ENCODE assay signal across 1 cellular context in genomic region chr1:42657981-42658879, GRCh38.
A peak's percentile ranks its signal among the peaks of the same experiment; 100 is the strongest.
TF ChIP-seq lines count a peak whose summit lies in the region.

Gene PPIH, plus strand, starts transcription at chr1:42658423. Its CDS starts 24 bp downstream, at chr1:42658447.

TF ChIP-seq in HepG2, 621 proteins besides CTCF, POLR2A, EP300 and RAD21 (continued from another document):
- TF ChIP-seq, protein P1, sequence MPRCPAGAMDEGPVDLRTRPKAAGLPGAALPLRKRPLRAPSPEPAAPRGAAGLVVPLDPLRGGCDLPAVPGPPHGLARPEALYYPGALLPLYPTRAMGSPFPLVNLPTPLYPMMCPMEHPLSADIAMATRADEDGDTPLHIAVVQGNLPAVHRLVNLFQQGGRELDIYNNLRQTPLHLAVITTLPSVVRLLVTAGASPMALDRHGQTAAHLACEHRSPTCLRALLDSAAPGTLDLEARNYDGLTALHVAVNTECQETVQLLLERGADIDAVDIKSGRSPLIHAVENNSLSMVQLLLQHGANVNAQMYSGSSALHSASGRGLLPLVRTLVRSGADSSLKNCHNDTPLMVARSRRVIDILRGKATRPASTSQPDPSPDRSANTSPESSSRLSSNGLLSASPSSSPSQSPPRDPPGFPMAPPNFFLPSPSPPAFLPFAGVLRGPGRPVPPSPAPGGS (CRISPR knock-in tag; IDR thresholded peaks at IDR 0.05), result 0 out of 2 replicates have a peak, but pooled peaks have one; percentile 50
- peak; percentile 88; the same call in 1 of the 2 replicates for TF ChIP-seq PRMT3 (CRISPR knock-in tag; IDR thresholded peaks at IDR 0.05; ENCODE audit: borderline replicate concordance, low read depth)
- TF ChIP-seq HOXA9 (CRISPR knock-in tag; IDR thresholded peaks at IDR 0.05; ENCODE audit: borderline replicate concordance), result peak; percentile 13; the same call in 1 of the 2 replicates
- TF ChIP-seq ZBTB3 (CRISPR knock-in tag; IDR thresholded peaks at IDR 0.05; ENCODE audit: borderline replicate concordance, low read depth), result no peak
- TF ChIP-seq GATAD1 (CRISPR knock-in tag; IDR thresholded peaks at IDR 0.05), result peak; percentile 97
- TF ChIP-seq ZNF691 (CRISPR knock-in tag; IDR thresholded peaks at IDR 0.05; ENCODE audit: borderline replicate concordance, low read depth), result peak; percentile 59; the same call in 1 of the 2 replicates
- TF ChIP-seq, protein P2, sequence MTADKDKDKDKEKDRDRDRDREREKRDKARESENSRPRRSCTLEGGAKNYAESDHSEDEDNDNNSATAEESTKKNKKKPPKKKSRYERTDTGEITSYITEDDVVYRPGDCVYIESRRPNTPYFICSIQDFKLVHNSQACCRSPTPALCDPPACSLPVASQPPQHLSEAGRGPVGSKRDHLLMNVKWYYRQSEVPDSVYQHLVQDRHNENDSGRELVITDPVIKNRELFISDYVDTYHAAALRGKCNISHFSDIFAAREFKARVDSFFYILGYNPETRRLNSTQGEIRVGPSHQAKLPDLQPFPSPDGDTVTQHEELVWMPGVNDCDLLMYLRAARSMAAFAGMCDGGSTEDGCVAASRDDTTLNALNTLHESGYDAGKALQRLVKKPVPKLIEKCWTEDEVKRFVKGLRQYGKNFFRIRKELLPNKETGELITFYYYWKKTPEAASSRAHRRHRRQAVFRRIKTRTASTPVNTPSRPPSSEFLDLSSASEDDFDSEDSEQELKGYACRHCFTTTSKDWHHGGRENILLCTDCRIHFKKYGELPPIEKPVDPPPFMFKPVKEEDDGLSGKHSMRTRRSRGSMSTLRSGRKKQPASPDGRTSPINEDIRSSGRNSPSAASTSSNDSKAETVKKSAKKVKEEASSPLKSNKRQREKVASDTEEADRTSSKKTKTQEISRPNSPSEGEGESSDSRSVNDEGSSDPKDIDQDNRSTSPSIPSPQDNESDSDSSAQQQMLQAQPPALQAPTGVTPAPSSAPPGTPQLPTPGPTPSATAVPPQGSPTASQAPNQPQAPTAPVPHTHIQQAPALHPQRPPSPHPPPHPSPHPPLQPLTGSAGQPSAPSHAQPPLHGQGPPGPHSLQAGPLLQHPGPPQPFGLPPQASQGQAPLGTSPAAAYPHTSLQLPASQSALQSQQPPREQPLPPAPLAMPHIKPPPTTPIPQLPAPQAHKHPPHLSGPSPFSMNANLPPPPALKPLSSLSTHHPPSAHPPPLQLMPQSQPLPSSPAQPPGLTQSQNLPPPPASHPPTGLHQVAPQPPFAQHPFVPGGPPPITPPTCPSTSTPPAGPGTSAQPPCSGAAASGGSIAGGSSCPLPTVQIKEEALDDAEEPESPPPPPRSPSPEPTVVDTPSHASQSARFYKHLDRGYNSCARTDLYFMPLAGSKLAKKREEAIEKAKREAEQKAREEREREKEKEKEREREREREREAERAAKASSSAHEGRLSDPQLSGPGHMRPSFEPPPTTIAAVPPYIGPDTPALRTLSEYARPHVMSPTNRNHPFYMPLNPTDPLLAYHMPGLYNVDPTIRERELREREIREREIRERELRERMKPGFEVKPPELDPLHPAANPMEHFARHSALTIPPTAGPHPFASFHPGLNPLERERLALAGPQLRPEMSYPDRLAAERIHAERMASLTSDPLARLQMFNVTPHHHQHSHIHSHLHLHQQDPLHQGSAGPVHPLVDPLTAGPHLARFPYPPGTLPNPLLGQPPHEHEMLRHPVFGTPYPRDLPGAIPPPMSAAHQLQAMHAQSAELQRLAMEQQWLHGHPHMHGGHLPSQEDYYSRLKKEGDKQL (CRISPR knock-in tag; IDR thresholded peaks at IDR 0.05; ENCODE audit: low read depth), result 0 out of 2 replicates have a peak, but pooled peaks have one; percentile 3
- TF ChIP-seq POLR2AphosphoS2 (IDR thresholded peaks at IDR 0.05; ENCODE audit: low read depth, low read length), result no peak
- TF ChIP-seq, protein P3, sequence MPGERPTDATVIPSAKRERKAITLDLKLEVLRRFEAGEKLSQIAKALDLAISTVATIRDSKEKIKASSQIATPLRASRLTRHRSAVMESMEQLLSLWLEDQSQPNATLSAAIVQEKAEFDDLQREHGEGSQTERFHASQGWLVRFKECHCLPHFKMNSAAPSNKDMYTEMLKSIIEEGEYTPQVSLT (CRISPR knock-in tag; IDR thresholded peaks at IDR 0.05; ENCODE audit: borderline replicate concordance, low read depth), result no peak
- no peak for TF ChIP-seq ZNF552 (CRISPR knock-in tag; IDR thresholded peaks at IDR 0.05; ENCODE audit: borderline replicate concordance)
- no peak for TF ChIP-seq TEF (CRISPR knock-in tag; IDR thresholded peaks at IDR 0.05)
- no peak for TF ChIP-seq PCBP2 (optimal IDR thresholded peaks at IDR 0.05; ENCODE audit: low read depth, low read length, poor library complexity, severe bottlenecking)
- TF ChIP-seq ZNF772 (CRISPR knock-in tag; IDR thresholded peaks at IDR 0.05), result peak; percentile 94
- TF ChIP-seq, protein P4, sequence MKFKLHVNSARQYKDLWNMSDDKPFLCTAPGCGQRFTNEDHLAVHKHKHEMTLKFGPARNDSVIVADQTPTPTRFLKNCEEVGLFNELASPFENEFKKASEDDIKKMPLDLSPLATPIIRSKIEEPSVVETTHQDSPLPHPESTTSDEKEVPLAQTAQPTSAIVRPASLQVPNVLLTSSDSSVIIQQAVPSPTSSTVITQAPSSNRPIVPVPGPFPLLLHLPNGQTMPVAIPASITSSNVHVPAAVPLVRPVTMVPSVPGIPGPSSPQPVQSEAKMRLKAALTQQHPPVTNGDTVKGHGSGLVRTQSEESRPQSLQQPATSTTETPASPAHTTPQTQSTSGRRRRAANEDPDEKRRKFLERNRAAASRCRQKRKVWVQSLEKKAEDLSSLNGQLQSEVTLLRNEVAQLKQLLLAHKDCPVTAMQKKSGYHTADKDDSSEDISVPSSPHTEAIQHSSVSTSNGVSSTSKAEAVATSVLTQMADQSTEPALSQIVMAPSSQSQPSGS (CRISPR knock-in tag; IDR thresholded peaks at IDR 0.05), result 0 out of 2 replicates have a peak, but pooled peaks have one; percentile 76
- peak; percentile 90 for TF ChIP-seq SP4 (CRISPR knock-in tag; IDR thresholded peaks at IDR 0.05)
- TF ChIP-seq ZNF556 (CRISPR knock-in tag; IDR thresholded peaks at IDR 0.05; ENCODE audit: borderline replicate concordance), result peak; percentile 58; the same call in 1 of the 2 replicates
- 0 out of 2 replicates have a peak, but pooled peaks have one; percentile 50 for TF ChIP-seq ZNF468 (CRISPR knock-in tag; IDR thresholded peaks at IDR 0.05)
- TF ChIP-seq, protein P5, sequence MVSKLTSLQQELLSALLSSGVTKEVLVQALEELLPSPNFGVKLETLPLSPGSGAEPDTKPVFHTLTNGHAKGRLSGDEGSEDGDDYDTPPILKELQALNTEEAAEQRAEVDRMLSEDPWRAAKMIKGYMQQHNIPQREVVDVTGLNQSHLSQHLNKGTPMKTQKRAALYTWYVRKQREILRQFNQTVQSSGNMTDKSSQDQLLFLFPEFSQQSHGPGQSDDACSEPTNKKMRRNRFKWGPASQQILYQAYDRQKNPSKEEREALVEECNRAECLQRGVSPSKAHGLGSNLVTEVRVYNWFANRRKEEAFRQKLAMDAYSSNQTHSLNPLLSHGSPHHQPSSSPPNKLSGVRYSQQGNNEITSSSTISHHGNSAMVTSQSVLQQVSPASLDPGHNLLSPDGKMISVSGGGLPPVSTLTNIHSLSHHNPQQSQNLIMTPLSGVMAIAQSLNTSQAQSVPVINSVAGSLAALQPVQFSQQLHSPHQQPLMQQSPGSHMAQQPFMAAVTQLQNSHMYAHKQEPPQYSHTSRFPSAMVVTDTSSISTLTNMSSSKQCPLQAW (CRISPR knock-in tag; IDR thresholded peaks at IDR 0.05), result peak; percentile 93
- TF ChIP-seq ZFP36L2 (CRISPR knock-in tag; IDR thresholded peaks at IDR 0.05), result no peak
- peak; percentile 79; the same call in 1 of the 2 replicates for TF ChIP-seq REPIN1 (CRISPR knock-in tag; IDR thresholded peaks at IDR 0.05; ENCODE audit: borderline replicate concordance, low read depth)
- peak; percentile 90; the same call in 1 of the 2 replicates for TF ChIP-seq HOXA3 (CRISPR knock-in tag; IDR thresholded peaks at IDR 0.05)
- TF ChIP-seq KDM6A (CRISPR knock-in tag; IDR thresholded peaks at IDR 0.05; ENCODE audit: low read depth), result no peak
- TF ChIP-seq CREB1 (IDR thresholded peaks at IDR 0.05), result peak; percentile 71; the same call in 1 of the 2 replicates
- TF ChIP-seq CREB1 (CRISPR knock-in tag; IDR thresholded peaks at IDR 0.05), result peak; percentile 91
- no peak for TF ChIP-seq SNAPC4 (CRISPR knock-in tag; IDR thresholded peaks at IDR 0.05)
